24 cellular contexts compared by ENCODE assay signal in the genomic region with DNA sequence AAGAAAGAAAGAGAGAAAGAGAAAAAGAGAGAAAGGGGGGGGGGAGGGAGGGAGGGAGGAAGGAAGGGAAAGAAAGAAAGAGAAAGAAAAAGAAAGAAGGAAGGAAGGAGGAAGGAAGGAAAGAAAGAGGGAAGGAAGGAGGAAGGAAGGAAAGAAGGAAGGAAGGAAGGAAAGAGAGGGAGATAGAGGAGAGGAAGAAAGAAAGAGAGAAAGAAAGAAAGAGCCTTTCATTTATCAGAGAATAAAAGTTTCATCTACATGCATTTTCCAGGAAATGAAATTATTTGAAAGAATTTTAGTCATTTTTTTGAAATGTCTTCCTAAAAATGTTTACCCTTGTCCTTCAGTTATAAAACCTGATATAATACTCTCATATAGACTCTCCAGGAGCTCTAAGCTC.
DNase-seq lines count a peak whose midpoint lies in the region; ATAC-seq and TF ChIP-seq lines count a peak whose summit lies in the region.
"Had no signal": no experiment of that assay in that cellular context is flagged by ENCODE, and none has a peak within 500 bp of the region (broad histone marks: within the 10 kb centered on the region; RNA-seq: fewer than 3 reads in every experiment).

No MANE protein-coding gene starts in this region.

- H3K27me3 Mint-ChIP-seq in activated naive CD8-positive, alpha-beta T cell, result no peaks in the 10 kb centered on the region
- H3K27me3 Mint-ChIP-seq in activated naive CD8-positive, alpha-beta T cell treated with anti-CD3 and anti-CD28 coated beads for 36 hours, result no peaks in the 10 kb centered on the region
- H3K27me3 Mint-ChIP-seq in WTC11 (ENCODE audit: low read depth), result no peaks in the 10 kb centered on the region
- H3K27me3 Mint-ChIP-seq: CD4-positive, alpha-beta memory T cell; CD4-positive, CD25-positive, alpha-beta regulatory T cell; CD8-positive, alpha-beta memory T cell had no signal

- CTCF ChIA-PET in HEK293 (lab: Yijun Ruan, JAX), result no interaction called here
- CTCF ChIA-PET in WTC11 (lab: Charles Lee), result no interaction called here

- no peak overlapping the region for H3K4me3 Mint-ChIP-seq in activated naive CD8-positive, alpha-beta T cell
- H3K4me3 Mint-ChIP-seq in activated naive CD8-positive, alpha-beta T cell treated with anti-CD3 and anti-CD28 coated beads for 36 hours, result no peak overlapping the region
- H3K4me3 Mint-ChIP-seq in WTC11, result no peak overlapping the region
- H3K4me3 Mint-ChIP-seq: CD14-positive monocyte; CD4-positive, alpha-beta memory T cell; CD4-positive, CD25-positive, alpha-beta regulatory T cell; CD8-positive, alpha-beta memory T cell had no signal

- POLR2A ChIA-PET in HEK293 (lab: Yijun Ruan, JAX) (no interaction called here), WTC11 (lab: Charles Lee) (interaction anchor here (0.9 kb wide), 1 partner anchor 155 kb away, joined by 7 read pairs; no protein-coding TSS in a partner anchor)

- H3K36me3 Mint-ChIP-seq in activated naive CD8-positive, alpha-beta T cell, result peaks cover 7% of the 10 kb centered on the region
- no peaks in the 10 kb centered on the region for H3K36me3 Mint-ChIP-seq in activated naive CD8-positive, alpha-beta T cell treated with anti-CD3 and anti-CD28 coated beads for 36 hours
- no peaks in the 10 kb centered on the region for H3K36me3 Mint-ChIP-seq in WTC11
- H3K36me3 Mint-ChIP-seq: CD14-positive monocyte had no signal

- peak overlapping the region; percentile 16 for H3K27ac Mint-ChIP-seq in activated naive CD8-positive, alpha-beta T cell
- no peak overlapping the region for H3K27ac Mint-ChIP-seq in activated naive CD8-positive, alpha-beta T cell treated with anti-CD3 and anti-CD28 coated beads for 36 hours
- no peak overlapping the region for H3K27ac Mint-ChIP-seq in WTC11
- H3K27ac Mint-ChIP-seq: CD14-positive monocyte; CD8-positive, alpha-beta memory T cell had no signal

- no peaks in the 10 kb centered on the region for H3K36me3 ChIP-seq in HEK293 (ENCODE audit: control insufficient read depth in 2 of 2, insufficient read depth in 1 of 2, low read length in 2 of 2)
- H3K36me3 ChIP-seq: BE2C, BLaER1 had no signal

- H3K4me3 ChIP-seq in HEK293 (ENCODE audit: low read depth, low read length), result no peak overlapping the region
- H3K4me3 ChIP-seq: BLaER1, GM12878 had no signal

- TF ChIP-seq CTCF in HEK293 (tag by site-specific recombination; IDR thresholded peaks at IDR 0.05) (no peak), WTC11 (IDR thresholded peaks at IDR 0.05) (no peak)

- H3K4me1 Mint-ChIP-seq in activated naive CD8-positive, alpha-beta T cell (ENCODE audit: low read depth), result peaks cover 39% of the 10 kb centered on the region
- peaks cover 14% of the 10 kb centered on the region for H3K4me1 Mint-ChIP-seq in activated naive CD8-positive, alpha-beta T cell treated with anti-CD3 and anti-CD28 coated beads for 36 hours
- no peaks in the 10 kb centered on the region for H3K4me1 Mint-ChIP-seq in WTC11
- H3K4me1 Mint-ChIP-seq: CD14-positive monocyte had no signal

- H3K4me1 ChIP-seq in HEK293 (ENCODE audit: control insufficient read depth, insufficient read depth, low read length), result no peaks in the 10 kb centered on the region
- H3K4me1 ChIP-seq: BE2C, BLaER1 had no signal

- H3K9me3 ChIP-seq in HEK293 (ENCODE audit: control insufficient read depth, insufficient read depth, low read depth, low read length), result no peaks in the 10 kb centered on the region
- H3K9me3 ChIP-seq: BE2C had no signal

- H3K27ac ChIP-seq in HEK293 (ENCODE audit: extremely low read depth, low read depth, low read length), result no peak overlapping the region
- H3K27ac ChIP-seq: BLaER1 had no signal

- H3K9me3 Mint-ChIP-seq in activated naive CD8-positive, alpha-beta T cell (ENCODE audit: low read depth), result peaks cover 4% of the 10 kb centered on the region
- H3K9me3 Mint-ChIP-seq in activated naive CD8-positive, alpha-beta T cell treated with anti-CD3 and anti-CD28 coated beads for 36 hours, result no peaks in the 10 kb centered on the region
- peaks cover 7% of the 10 kb centered on the region for H3K9me3 Mint-ChIP-seq in WTC11
- H3K9me3 Mint-ChIP-seq: CD8-positive, alpha-beta memory T cell had no signal

- ATAC-seq in WTC11 (no peak), GM21619 (IDR thresholded peaks at IDR 0.05; ENCODE audit: unreplicated experiment) (no peak)
- ATAC-seq: GM12878 had no signal

- no peak for DNase-seq in activated naive CD8-positive, alpha-beta T cell treated with anti-CD3 and anti-CD28 coated beads for 36 hours
- DNase-seq in WTC11 (ENCODE audit: low spot score) (no peak), NCI-H345 treated with DMSO at 0.1 percent for 48 hours (lab: John Stamatoyannopoulos, UW; ENCODE audit: unreplicated experiment) (no peak)
- DNase-seq: 8988T; ACHN; BE2C; C1 segment of cervical spinal cord; CD4-positive, alpha-beta memory T cell; CD4-positive, CD25-positive, alpha-beta regulatory T cell; CD8-positive, alpha-beta memory T cell; COR-L47; DMS 273 treated with DMSO at 0.1 percent for 48 hours; DMS153; DMS53; DMS79; DND-41; EL; GDM1 had no signal

TF ChIP-seq in HEK293, 187 proteins besides CTCF, POLR2A, EP300 and RAD21:
- TF ChIP-seq ZNF366 (tag by site-specific recombination; conservative IDR thresholded peaks at IDR 0.05) (peak; percentile 52; the same call in 1 of the 2 replicates), YY1 (tag by site-specific recombination; IDR thresholded peaks at IDR 0.05) (no peak), GLIS1 (tag by site-specific recombination; IDR thresholded peaks at IDR 0.05) (no peak)

TF ChIP-seq in WTC11, 78 proteins besides CTCF, POLR2A, EP300 and RAD21:
- TF ChIP-seq JAZF1 (CRISPR knock-in tag; IDR thresholded peaks at IDR 0.05), result no peak
- TF ChIP-seq, protein P1, sequence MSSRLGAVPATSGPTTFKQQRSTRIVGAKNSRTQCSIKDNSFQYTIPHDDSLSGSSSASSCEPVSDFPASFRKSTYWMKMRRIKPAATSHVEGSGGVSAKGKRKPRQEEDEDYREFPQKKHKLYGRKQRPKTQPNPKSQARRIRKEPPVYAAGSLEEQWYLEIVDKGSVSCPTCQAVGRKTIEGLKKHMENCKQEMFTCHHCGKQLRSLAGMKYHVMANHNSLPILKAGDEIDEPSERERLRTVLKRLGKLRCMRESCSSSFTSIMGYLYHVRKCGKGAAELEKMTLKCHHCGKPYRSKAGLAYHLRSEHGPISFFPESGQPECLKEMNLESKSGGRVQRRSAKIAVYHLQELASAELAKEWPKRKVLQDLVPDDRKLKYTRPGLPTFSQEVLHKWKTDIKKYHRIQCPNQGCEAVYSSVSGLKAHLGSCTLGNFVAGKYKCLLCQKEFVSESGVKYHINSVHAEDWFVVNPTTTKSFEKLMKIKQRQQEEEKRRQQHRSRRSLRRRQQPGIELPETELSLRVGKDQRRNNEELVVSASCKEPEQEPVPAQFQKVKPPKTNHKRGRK (CRISPR knock-in tag; IDR thresholded peaks at IDR 0.05; ENCODE audit: borderline replicate concordance), result 0 out of 2 replicates have a peak, but pooled peaks have one; percentile 44
